ENCODE assay signal across 19 cellular contexts in the genomic region with DNA sequence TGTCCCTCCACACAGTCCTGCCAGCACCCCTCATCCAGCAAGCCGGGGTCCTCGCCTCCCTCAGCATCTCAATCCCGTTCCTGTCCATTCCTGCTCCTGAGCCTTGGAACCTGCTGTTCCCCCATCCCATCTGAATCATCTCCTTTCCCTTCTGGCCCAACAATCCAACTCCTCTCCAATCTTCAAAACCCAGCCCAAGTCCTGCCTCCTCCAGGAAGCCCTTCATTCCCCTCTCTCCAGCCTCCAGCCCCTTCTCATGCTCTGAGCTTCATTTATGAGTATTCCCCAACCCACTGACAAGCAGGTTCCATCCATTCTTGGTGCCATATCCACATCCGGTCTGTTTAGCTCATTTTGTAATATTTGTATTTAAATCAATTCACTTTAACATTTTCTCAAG.
DNase-seq lines count a peak whose midpoint lies in the region; ATAC-seq and TF ChIP-seq lines count a peak whose summit lies in the region.
"Had no signal": no experiment of that assay in that cellular context is flagged by ENCODE, and none has a peak within 500 bp of the region (broad histone marks: within the 10 kb centered on the region; RNA-seq: fewer than 3 reads in every experiment).

No MANE protein-coding gene starts in this region.

- DNase-seq in DND-41, result no peak
- DNase-seq in posterior vena cava (ENCODE audit: low spot score), result peak; percentile 25
- DNase-seq in left cardiac atrium, result no peak
- DNase-seq in SJCRH30, result no peak
- DNase-seq: 8988T; ACHN; BE2C; C1 segment of cervical spinal cord; CD4-positive, alpha-beta memory T cell; CD4-positive, CD25-positive, alpha-beta regulatory T cell; CD8-positive, alpha-beta memory T cell; COR-L47; DMS 273 treated with DMSO at 0.1 percent for 48 hours; DMS153; DMS53; DMS79; GF-D8 had no signal

- peaks cover 50% of the 10 kb centered on the region for H3K4me1 ChIP-seq in DND-41 (ENCODE audit: insufficient read depth, low read length)
- no peaks in the 10 kb centered on the region for H3K4me1 ChIP-seq in SJCRH30

- peak overlapping the region; percentile 91 for H3K27ac ChIP-seq in DND-41 (ENCODE audit: low read length)
- peak overlapping the region; percentile 94 for H3K27ac ChIP-seq in KOPT-K1 (ENCODE audit: low read depth, low read length, poor library complexity, severe bottlenecking)
- no peak overlapping the region for H3K27ac ChIP-seq in SJCRH30
- H3K27ac ChIP-seq: BLaER1 had no signal

- no peaks in the 10 kb centered on the region for H4K20me1 ChIP-seq in DND-41 (ENCODE audit: insufficient read depth, low read length)

- H3K36me3 ChIP-seq in DND-41 (ENCODE audit: insufficient read depth, low read length) (no peaks in the 10 kb centered on the region), KOPT-K1 (ENCODE audit: insufficient read depth, low read length) (no peaks in the 10 kb centered on the region), SJCRH30 (no peaks in the 10 kb centered on the region)
- H3K36me3 ChIP-seq: BLaER1 had no signal

- H3K9ac ChIP-seq in DND-41 (ENCODE audit: low read depth, low read length), result peak overlapping the region; percentile 45
- H3K9ac ChIP-seq: BLaER1 had no signal

- H3K4me3 ChIP-seq in DND-41 (ENCODE audit: low read depth in 1 of 2, low read length in 2 of 2) (peak overlapping the region in 1 of 2 experiments; percentile 40; a peak in 1 of 4 replicates), SJCRH30 (no peak overlapping the region)
- H3K4me3 ChIP-seq: BLaER1 had no signal

- intact Hi-C loops in posterior vena cava (cut with DNase I), result no loop called here
- intact Hi-C loops in left cardiac atrium (cut with DNase I), result no loop called here

- no peak for ATAC-seq in DND-41 (ENCODE audit: insufficient read depth, low read depth)
- ATAC-seq in left cardiac atrium, result no peak

- no peaks in the 10 kb centered on the region for H3K9me3 ChIP-seq in DND-41 (ENCODE audit: insufficient read depth, low read length, severe bottlenecking)
- H3K9me3 ChIP-seq in KOPT-K1 (ENCODE audit: insufficient read depth, low read length, poor library complexity, severe bottlenecking), result no peaks in the 10 kb centered on the region
- H3K9me3 ChIP-seq in SJCRH30 (replicated peaks), result no peaks in the 10 kb centered on the region
- H3K9me3 ChIP-seq: BE2C had no signal

- no peak for TF ChIP-seq CTCF in DND-41 (IDR thresholded peaks at IDR 0.05; ENCODE audit: borderline replicate concordance, extremely low read depth, low read length, poor library complexity, severe bottlenecking)

- peak overlapping the region; percentile 20; the same call in 1 of the 2 replicates for H2AFZ ChIP-seq in DND-41 (ENCODE audit: low read depth, low read length)

- H3K79me2 ChIP-seq in DND-41 (ENCODE audit: insufficient read depth, low read length), result no peaks in the 10 kb centered on the region

- peak overlapping the region; percentile 59 for H3K4me2 ChIP-seq in DND-41 (ENCODE audit: insufficient read depth, low read length)

- no peaks in the 10 kb centered on the region for H3K27me3 ChIP-seq in DND-41 (ENCODE audit: insufficient read depth, low read length, poor library complexity)
- 0 out of 2 replicates have a peak, but pooled peaks cover 2% of the 10 kb centered on the region for H3K27me3 ChIP-seq in SJCRH30
- H3K27me3 ChIP-seq: BE2C had no signal
